Comparison of ENCODE assay signal across 23 cellular contexts in the genomic region with DNA sequence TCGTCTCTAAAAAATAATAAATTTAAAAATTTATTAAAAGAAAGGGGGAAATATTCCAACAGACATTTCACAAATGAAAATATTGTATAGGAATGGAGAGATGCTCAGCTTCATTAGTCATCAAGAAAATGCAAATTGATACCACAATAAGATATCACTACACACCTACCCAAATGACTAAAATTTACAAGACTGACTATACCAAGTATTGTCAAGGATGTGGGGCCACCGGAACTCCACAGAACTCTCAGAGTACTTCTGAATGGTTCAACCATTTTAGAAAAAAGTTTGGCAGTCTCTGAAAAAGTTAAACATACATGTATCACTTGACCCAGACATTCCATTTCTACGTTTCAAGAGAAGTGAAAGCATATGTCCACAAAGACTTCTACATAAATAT.
"Had no signal": no experiment of that assay in that cellular context is flagged by ENCODE, and none has a peak within 500 bp of the region (broad histone marks: within the 10 kb centered on the region; RNA-seq: fewer than 3 reads in every experiment).

No MANE protein-coding gene starts in this region.

- H3K4me1 Mint-ChIP-seq: endodermal cell, memory B cell, natural killer cell had no signal

- H3K27ac Mint-ChIP-seq: dendritic cell treated with granulocyte-macrophage colony-stimulating factor and Interleukin-4, amounts not matched to agents 40 ng/mL and 50 ng/mL, for 4 days; endodermal cell; memory B cell; natural killer cell; type B pancreatic cell had no signal

- H3K4me3 Mint-ChIP-seq: dendritic cell treated with granulocyte-macrophage colony-stimulating factor and Interleukin-4, amounts not matched to agents 40 ng/mL and 50 ng/mL, for 4 days; endodermal cell; memory B cell; natural killer cell; type B pancreatic cell had no signal

- ATAC-seq: esophagus mucosa, gastrocnemius medialis, left lobe of liver, natural killer cell, psoas muscle, right cardiac atrium had no signal

- DNase-seq: colonic mucosa; effector CD8-positive, alpha-beta T cell; endodermal cell; foreskin fibroblast; gastrocnemius medialis; head of caudate nucleus; kidney; natural killer cell; occipital lobe; ovary; posterior cingulate gyrus; psoas muscle; right cardiac atrium; sigmoid colon; stimulated activated naive CD4-positive, alpha-beta T cell; substantia nigra; testis; tibial artery had no signal

- H3K27me3 Mint-ChIP-seq: dendritic cell treated with granulocyte-macrophage colony-stimulating factor and Interleukin-4, amounts not matched to agents 40 ng/mL and 50 ng/mL, for 4 days; memory B cell; type B pancreatic cell had no signal
